ENCODE assay signal across 19 cellular contexts in the genomic region with DNA sequence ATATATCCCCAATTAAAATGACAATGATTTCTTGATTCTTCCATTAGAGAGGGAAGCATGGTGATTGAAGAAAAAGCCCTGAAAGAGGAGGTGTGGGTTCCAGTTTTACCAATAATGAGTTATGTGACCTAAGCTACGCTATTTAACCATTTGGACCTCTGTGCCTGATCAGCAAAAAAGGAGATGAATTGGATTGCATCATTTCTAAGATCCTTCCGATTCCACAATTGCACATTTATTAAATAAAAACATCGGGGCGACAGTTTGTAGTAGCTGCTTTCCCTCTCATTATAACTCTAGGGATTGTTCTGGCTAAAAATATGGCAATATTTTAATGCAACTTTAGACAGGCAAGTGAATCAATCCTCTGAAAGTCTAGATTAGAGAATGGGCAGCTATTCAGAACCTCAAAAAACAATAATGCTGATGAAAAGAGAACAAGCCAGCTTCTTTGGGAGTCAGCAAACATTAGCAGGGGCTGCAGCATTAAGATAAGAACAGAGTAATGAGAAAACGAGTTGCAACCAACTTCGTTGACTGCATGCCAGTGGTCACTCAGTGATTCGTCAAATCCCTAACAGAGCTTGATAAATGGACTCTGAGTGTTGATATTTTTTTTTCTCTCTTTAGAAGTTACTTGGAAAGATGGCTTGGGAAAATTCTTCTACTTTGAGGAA.
"Had no signal": no experiment of that assay in that cellular context is flagged by ENCODE, and none has a peak within 500 bp of the region (broad histone marks: within the 10 kb centered on the region; RNA-seq: fewer than 3 reads in every experiment).

No MANE protein-coding gene starts in this region.

- H3K27ac Mint-ChIP-seq: activated CD4-positive, alpha-beta memory T cell treated with anti-CD3 and anti-CD28 coated beads for 36 hours; activated CD4-positive, alpha-beta T cell treated with anti-CD3 and anti-CD28 coated beads for 36 hours; activated CD8-positive, alpha-beta memory T cell treated with anti-CD3 and anti-CD28 coated beads, Interleukin-2, amount 10 ng/mL, durations not matched to agents 7 days and 5 days; activated naive CD8-positive, alpha-beta T cell; effector memory CD8-positive, alpha-beta T cell; naive thymus-derived CD8-positive, alpha-beta T cell; T-helper 1 cell treated with Interleukin-12 subunit alpha and Interleukin-12 subunit beta and Interleukin-4 antibody, amounts not matched to agents 30 μg/mL and 1 μg/mL, for 36 hours; WTC11 had no signal

- H3K36me3 ChIP-seq: ovary, sigmoid colon, upper lobe of right lung had no signal

- H3K9me3 ChIP-seq: body of pancreas, ovary, sigmoid colon, upper lobe of right lung had no signal

- H3K4me1 ChIP-seq: sigmoid colon, upper lobe of right lung had no signal

- H3K36me3 Mint-ChIP-seq: activated CD4-positive, alpha-beta memory T cell treated with anti-CD3 and anti-CD28 coated beads for 36 hours; activated CD8-positive, alpha-beta memory T cell treated with anti-CD3 and anti-CD28 coated beads, Interleukin-2, amount 10 ng/mL, durations not matched to agents 7 days and 5 days; activated naive CD8-positive, alpha-beta T cell; naive thymus-derived CD8-positive, alpha-beta T cell; WTC11 had no signal

- H3K4me3 ChIP-seq: body of pancreas, ovary, sigmoid colon, upper lobe of right lung had no signal

- H3K27ac ChIP-seq: sigmoid colon, upper lobe of right lung had no signal

- H3K4me1 Mint-ChIP-seq: activated CD4-positive, alpha-beta T cell treated with anti-CD3 and anti-CD28 coated beads for 36 hours; naive thymus-derived CD8-positive, alpha-beta T cell had no signal

- H3K4me3 Mint-ChIP-seq: activated CD4-positive, alpha-beta memory T cell treated with anti-CD3 and anti-CD28 coated beads for 36 hours; activated CD4-positive, alpha-beta T cell treated with anti-CD3 and anti-CD28 coated beads for 36 hours; activated CD8-positive, alpha-beta memory T cell treated with anti-CD3 and anti-CD28 coated beads, Interleukin-2, amount 10 ng/mL, durations not matched to agents 7 days and 5 days; activated naive CD8-positive, alpha-beta T cell; effector memory CD8-positive, alpha-beta T cell; naive thymus-derived CD8-positive, alpha-beta T cell; T-helper 1 cell treated with Interleukin-12 subunit alpha and Interleukin-12 subunit beta and Interleukin-4 antibody, amounts not matched to agents 30 μg/mL and 1 μg/mL, for 36 hours; WTC11 had no signal

- H3K27me3 ChIP-seq: body of pancreas, ovary, sigmoid colon, upper lobe of right lung had no signal

- DNase-seq: activated CD4-positive, alpha-beta memory T cell treated with anti-CD3 and anti-CD28 coated beads for 36 hours; activated CD4-positive, alpha-beta T cell treated with anti-CD3 and anti-CD28 coated beads for 36 hours; activated CD8-positive, alpha-beta memory T cell treated with anti-CD3 and anti-CD28 coated beads, Interleukin-2, amount 10 ng/mL, durations not matched to agents 7 days and 5 days; amniotic stem cell; caudate nucleus; effector memory CD8-positive, alpha-beta T cell; foreskin melanocyte; glutamatergic neuron; mesenchymal stem cell; naive thymus-derived CD8-positive, alpha-beta T cell; sigmoid colon; stimulated activated CD8-positive, alpha-beta memory T cell treated with anti-CD3 and anti-CD28 coated beads, Interleukin-4, amount 100 ng/mL, for 48 hours; stimulated activated naive CD4-positive, alpha-beta T cell; upper lobe of right lung had no signal

- H3K9me3 Mint-ChIP-seq: activated CD4-positive, alpha-beta memory T cell treated with anti-CD3 and anti-CD28 coated beads for 36 hours; effector memory CD8-positive, alpha-beta T cell; naive thymus-derived CD8-positive, alpha-beta T cell; T-helper 1 cell treated with Interleukin-12 subunit alpha and Interleukin-12 subunit beta and Interleukin-4 antibody, amounts not matched to agents 30 μg/mL and 1 μg/mL, for 36 hours; WTC11 had no signal
